30 cellular contexts compared by ENCODE assay signal in the genomic region with DNA sequence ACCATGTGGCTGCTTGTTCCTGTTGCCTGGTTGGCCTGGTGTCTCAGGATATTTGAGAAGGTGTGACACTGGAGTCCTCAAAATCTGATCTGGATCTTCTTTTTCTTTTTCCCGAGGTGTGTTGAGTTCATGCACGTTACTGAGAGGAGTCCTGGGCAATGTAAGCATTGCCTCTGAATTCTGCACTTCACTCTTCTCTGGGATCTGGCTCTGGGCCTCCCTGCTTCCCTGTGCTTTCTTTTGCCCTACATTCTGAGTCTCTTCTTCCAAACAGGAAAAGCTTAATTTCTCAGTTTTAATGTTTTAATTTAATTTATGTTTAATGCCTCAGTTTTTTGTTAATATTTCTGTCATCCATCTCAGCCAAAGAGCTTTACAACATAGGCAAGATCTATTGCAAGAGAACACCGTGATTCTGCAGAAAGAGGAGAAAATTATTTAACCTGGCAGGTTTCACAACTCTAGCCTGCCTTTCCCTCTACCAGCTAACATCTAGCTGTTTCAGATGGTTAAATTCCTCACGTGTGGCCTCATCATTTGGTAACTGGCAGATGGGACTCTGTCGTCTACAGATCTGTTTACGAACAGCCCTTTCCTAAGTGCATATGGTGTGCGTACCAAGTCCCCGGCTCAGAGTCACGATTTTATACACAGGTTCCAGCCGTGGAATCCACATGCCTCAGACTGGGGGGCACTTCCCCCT. TPM values are rescaled to one million over a fixed set of nuclear protein-coding genes. Genes with fewer than 3 reads are reported as not detected.
A peak's percentile ranks its signal among the peaks of the same experiment; 100 is the strongest.
DNase-seq lines count a peak whose midpoint lies in the region; TF ChIP-seq lines count a peak whose summit lies in the region.
"Had no signal": no experiment of that assay in that cellular context is flagged by ENCODE, and none has a peak within 500 bp of the region (broad histone marks: within the 10 kb centered on the region; RNA-seq: fewer than 3 reads in every experiment).

No MANE protein-coding gene starts in this region.

- no peak overlapping the region for H4K5ac ChIP-seq in H9 (ENCODE audit: insufficient read length, low read depth, low read length)

- WGBS in H9 (ENCODE audit: extremely low coverage, insufficient read length, low lambda C conversion rate) = no CpG with 5 or more reads among the region's 10 CpGs
- WGBS in stomach, 5 donors = 74 to 79% (median 77%) methylated on average over 10 of the region's 10 CpGs

- no peak overlapping the region for H2BK20ac ChIP-seq in H9 (ENCODE audit: low read depth, low read length, poor library complexity, severe bottlenecking)

- TF ChIP-seq CTCF in H9 (conservative IDR thresholded peaks at IDR 0.05) (no peak), OCI-LY3 (IDR thresholded peaks at IDR 0.05; ENCODE audit: low read depth, low read length) (no peak), foreskin fibroblast (IDR thresholded peaks at IDR 0.05; ENCODE audit: low read depth, low read length) (no peak), stomach (IDR thresholded peaks at IDR 0.05) (no peak)

- no peak overlapping the region for H3K9ac ChIP-seq in H9 (ENCODE audit: extremely low read depth, insufficient read length, low read length)
- H3K9ac ChIP-seq in OCI-LY3 (ENCODE audit: low read length) = peak overlapping the region; percentile 18; the same call in 1 of the 2 replicates

- H3K27ac ChIP-seq in H9 (ENCODE audit: insufficient read length, low read depth, low read length) = no peak overlapping the region
- peak overlapping the region; percentile 64 for H3K27ac ChIP-seq in OCI-LY3 (ENCODE audit: low read length)
- peak overlapping the region in 3 of 5 donors; percentile 32 to 71 (median 71) for H3K27ac ChIP-seq in stomach
- H3K27ac ChIP-seq: body of pancreas, gastrocnemius medialis, ovary, right atrium auricular region, SJCRH30 had no signal

- H3K9me3 ChIP-seq in H9 (ENCODE audit: control insufficient read depth, low read depth, low read length) = no peaks in the 10 kb centered on the region
- H3K9me3 ChIP-seq in OCI-LY3 (ENCODE audit: insufficient read depth, low read length) = peaks cover 3% of the 10 kb centered on the region; the same call in 1 of the 2 replicates
- no peaks in the 10 kb centered on the region for H3K9me3 ChIP-seq in stomach
- H3K9me3 ChIP-seq: body of pancreas, gastrocnemius medialis, HAP-1, ovary, right atrium auricular region, SJCRH30, transverse colon had no signal

- TF ChIP-seq EP300 in stomach (IDR thresholded peaks at IDR 0.05) = no peak

- H3K27me3 ChIP-seq in H9 (ENCODE audit: insufficient read depth, low read length) = no peaks in the 10 kb centered on the region
- H3K27me3 ChIP-seq in OCI-LY3 (ENCODE audit: low read depth, low read length) = no peaks in the 10 kb centered on the region
- no peaks in the 10 kb centered on the region for H3K27me3 ChIP-seq in stomach
- H3K27me3 ChIP-seq: body of pancreas, gastrocnemius medialis, ovary, right atrium auricular region, SJCRH30, transverse colon had no signal

- no peak overlapping the region for H3K4ac ChIP-seq in H9 (ENCODE audit: low read depth, low read length)

- peak overlapping the region in 2 of 3 experiments; percentile 36 to 57; a peak in 2 of 7 replicates for H3K27ac Mint-ChIP-seq in H9
- H3K27ac Mint-ChIP-seq: activated naive CD8-positive, alpha-beta T cell treated with anti-CD3 and anti-CD28 coated beads, Interleukin-2, amount 50 U/mL, for 24 hours; activated T-cell treated with anti-CD3 and anti-CD28 coated beads, Interleukin-2, amount 50 U/mL, for 24 hours; CD4-positive, alpha-beta memory T cell; natural killer cell treated with Interleukin-12 subunit alpha and Interleukin-12 subunit beta and Interleukin-15 and Interleukin-18, amount 100 ng/mL, for 72 hours; stimulated activated naive CD8-positive, alpha-beta T cell treated with anti-CD3 and anti-CD28 coated beads, Interleukin-15, amount 100 ng/mL, for 72 hours; T-cell had no signal

- intact Hi-C loops in stomach (cut with DNase I; ENCODE audit: low total_unique reads) = no loop called here

- H2AFZ ChIP-seq in H9 (ENCODE audit: low read length) = no peak overlapping the region
- H2AFZ ChIP-seq in OCI-LY3 (ENCODE audit: low read depth, low read length) = peak overlapping the region; percentile 26; the same call in 1 of the 2 replicates

- no peak overlapping the region for H4K91ac ChIP-seq in H9 (ENCODE audit: insufficient read length, low read depth, low read length)

- H3K79me2 ChIP-seq in H9 (ENCODE audit: insufficient read depth, low read length) = peaks cover 10% of the 10 kb centered on the region; the same call in 1 of the 2 replicates
- no peaks in the 10 kb centered on the region for H3K79me2 ChIP-seq in OCI-LY3 (ENCODE audit: low read length)

- no peak overlapping the region for H3K14ac ChIP-seq in H9 (ENCODE audit: insufficient read depth, low read length)

- H3T11ph ChIP-seq in H9 (ENCODE audit: low read length) = no peak overlapping the region

- no peak overlapping the region for H3K56ac ChIP-seq in H9 (ENCODE audit: insufficient read length, low read depth, low read length)

- DNase-seq in H9 (no peak), foreskin fibroblast (peak; percentile 55 to 73), stomach (no peak), H4 (ENCODE audit: low spot score) (no peak), SHP77 (lab: John Stamatoyannopoulos, UW) (no peak), kidney glomerular epithelial cell (lab: John Stamatoyannopoulos, UW) (no peak), COLO829 (ENCODE audit: low spot score) (no peak)
- DNase-seq: activated CD4-positive, alpha-beta T cell treated with anti-CD3 and anti-CD28 coated beads for 1 hour; activated gamma-delta T cell treated with Interleukin-2 at 50 U/mL for 16 hours; activated naive CD8-positive, alpha-beta T cell treated with anti-CD3 and anti-CD28 coated beads, Interleukin-2, amount 50 U/mL, for 24 hours; activated T-cell treated with anti-CD3 and anti-CD28 coated beads, Interleukin-2, amount 50 U/mL, for 24 hours; body of pancreas; CD4-positive, alpha-beta memory T cell; effector memory CD4-positive, alpha-beta T cell; gastrocnemius medialis; GF-D8; hypothalamus; NCI-H1092; NCI-H2029 treated with DMSO at 0.1 percent for 48 hours; NK-92 treated with Interleukin-12 subunit alpha and Interleukin-12 subunit beta, amount 100 ng/mL, for 24 hours; ovary; SJCRH30; stimulated activated CD4-positive, alpha-beta T cell treated with anti-CD3 and anti-CD28 coated beads, Interleukin-15, amount 100 ng/mL, for 24 hours; stimulated activated naive CD8-positive, alpha-beta T cell treated with anti-CD3 and anti-CD28 coated beads, Interleukin-15, amount 100 ng/mL, for 72 hours; T-cell; transverse colon had no signal

- H4K8ac ChIP-seq in H9 (replicated peaks; ENCODE audit: insufficient read length, low read depth, low read length) = no peak overlapping the region

- peaks cover 8 to 16% (median 16%) of the 10 kb centered on the region in 3 experiments for H3K36me3 Mint-ChIP-seq in H9 (ENCODE audit: insufficient read depth in 1 of 3, low read depth in 3 of 3)
- H3K36me3 Mint-ChIP-seq: CD4-positive, alpha-beta memory T cell; natural killer cell treated with Interleukin-12 subunit alpha and Interleukin-12 subunit beta and Interleukin-15 and Interleukin-18, amount 100 ng/mL, for 72 hours; T-cell had no signal

- TF ChIP-seq POLR2A in stomach (IDR thresholded peaks at IDR 0.05) = no peak

- H2BK5ac ChIP-seq in H9 (ENCODE audit: insufficient read length, low read length) = no peak overlapping the region

- H3K27me3 Mint-ChIP-seq in H9 (ENCODE audit: low read depth) = no peaks in the 10 kb centered on the region

- H4K20me1 ChIP-seq in H9 (ENCODE audit: control insufficient read depth, insufficient read depth, insufficient read length) (no peaks in the 10 kb centered on the region), OCI-LY3 (ENCODE audit: insufficient read depth, low read length) (no peaks in the 10 kb centered on the region)

- H3K9me3 Mint-ChIP-seq in H9 = peaks cover 8 to 11% of the 10 kb centered on the region in 2 experiments; a peak in 4 of 5 replicates
- H3K9me3 Mint-ChIP-seq: activated naive CD8-positive, alpha-beta T cell treated with anti-CD3 and anti-CD28 coated beads, Interleukin-2, amount 50 U/mL, for 24 hours; activated T-cell treated with anti-CD3 and anti-CD28 coated beads, Interleukin-2, amount 50 U/mL, for 24 hours; natural killer cell treated with Interleukin-12 subunit alpha and Interleukin-12 subunit beta and Interleukin-15 and Interleukin-18, amount 100 ng/mL, for 72 hours; stimulated activated naive CD8-positive, alpha-beta T cell treated with anti-CD3 and anti-CD28 coated beads, Interleukin-15, amount 100 ng/mL, for 72 hours; T-cell had no signal

- peaks cover 25% of the 10 kb centered on the region for H3K79me1 ChIP-seq in H9 (ENCODE audit: insufficient read depth, low read depth, low read length, poor library complexity, severe bottlenecking)

- H3K4me3 ChIP-seq in OCI-LY3 (ENCODE audit: low read length) = peak overlapping the region; percentile 30; the same call in 1 of the 2 replicates
- no peak overlapping the region for H3K4me3 ChIP-seq in foreskin fibroblast (ENCODE audit: low read depth in 1 of 2, low read length in 2 of 2)
- H3K4me3 ChIP-seq in stomach = no peak overlapping the region
- H3K4me3 ChIP-seq: body of pancreas, gastrocnemius medialis, HAP-1, ovary, right atrium auricular region, SJCRH30, transverse colon had no signal

- no peaks in the 10 kb centered on the region for H3K23me2 ChIP-seq in H9 (ENCODE audit: insufficient read length, low read depth, low read length, poor library complexity, severe bottlenecking)

- no peaks in the 10 kb centered on the region for H3K36me3 ChIP-seq in OCI-LY3 (replicated peaks; ENCODE audit: low read depth, low read length)
- H3K36me3 ChIP-seq in stomach = no peaks in the 10 kb centered on the region
- H3K36me3 ChIP-seq: gastrocnemius medialis, HAP-1, ovary, right atrium auricular region, transverse colon had no signal

- H2BK12ac ChIP-seq in H9 (ENCODE audit: insufficient read length, low read depth, low read length) = no peak overlapping the region

- H3K4me1 Mint-ChIP-seq in H9 = peaks cover 11 to 18% of the 10 kb centered on the region in 2 experiments
- H3K4me1 Mint-ChIP-seq: CD4-positive, alpha-beta memory T cell; T-cell had no signal

- H3K4me2 ChIP-seq in H9 (ENCODE audit: insufficient read depth, insufficient read length, low read length) = no peak overlapping the region
- H3K4me2 ChIP-seq in OCI-LY3 (ENCODE audit: low read length) = peak overlapping the region; percentile 56

- no peak overlapping the region for H3K18ac ChIP-seq in H9 (ENCODE audit: insufficient read length, low read depth, low read length)

- H2BK120ac ChIP-seq in H9 (ENCODE audit: low read depth, low read length, poor library complexity, severe bottlenecking) = no peak overlapping the region

- peaks cover 4% of the 10 kb centered on the region; the same call in 1 of the 2 replicates for H3K4me1 ChIP-seq in H9 (ENCODE audit: insufficient read depth, low read length)
- peaks cover 41% of the 10 kb centered on the region for H3K4me1 ChIP-seq in OCI-LY3 (ENCODE audit: low read length)
- H3K4me1 ChIP-seq in stomach = peaks cover 13 to 43% (median 22%) of the 10 kb centered on the region in 4 donors
- H3K4me1 ChIP-seq: HAP-1 had no signal

- no peak overlapping the region for H2BK15ac ChIP-seq in H9 (ENCODE audit: low read depth, low read length)

- H3K4me3 Mint-ChIP-seq in H9 = no peak overlapping the region
- H3K4me3 Mint-ChIP-seq: activated naive CD8-positive, alpha-beta T cell treated with anti-CD3 and anti-CD28 coated beads, Interleukin-2, amount 50 U/mL, for 24 hours; activated T-cell treated with anti-CD3 and anti-CD28 coated beads, Interleukin-2, amount 50 U/mL, for 24 hours; CD4-positive, alpha-beta memory T cell; natural killer cell treated with Interleukin-12 subunit alpha and Interleukin-12 subunit beta and Interleukin-15 and Interleukin-18, amount 100 ng/mL, for 72 hours; stimulated activated naive CD8-positive, alpha-beta T cell treated with anti-CD3 and anti-CD28 coated beads, Interleukin-15, amount 100 ng/mL, for 72 hours; T-cell had no signal

- H3K23ac ChIP-seq in H9 (ENCODE audit: insufficient read length, low read depth, low read length) = no peak overlapping the region

- H2AK5ac ChIP-seq in H9 (ENCODE audit: insufficient read length, low read length) = no peak overlapping the region

RNA-seq across cellular contexts. Expression of a gene that starts 24.7 kb away (rescaled TPM):
- total RNA-seq in H9 (2021) = 11.5 and 12.1 TPM in 2 replicates
- 10 to 100 TPM in 3 of 5 donors, 1 to 10 TPM in 2; 5.9 to 22.8 (median 11.3) TPM for total RNA-seq in stomach
- polyA plus RNA-seq in stomach = 1 to 10 TPM; 2.0 to 3.4 (median 2.6) TPM
- total RNA-seq in H4 (2014; rRNA removed; shearing (Covaris generic)) = 5.3 and 8.1 TPM in 2 replicates
- total RNA-seq: CD4-positive, alpha-beta memory T cell had no signal
- polyA plus RNA-seq: CD4-positive, alpha-beta memory T cell had no signal

Comparison
In these comparisons a context has a peak if more than half of its experiments do, and no peak if none do; other contexts are left out.
1. DNase-seq: peak in foreskin fibroblast (2 of 2); none in H9 (single experiment), stomach (single experiment), H4 (single experiment), SHP77 (0 of 2), kidney glomerular epithelial cell (single experiment) and COLO829 (single experiment).